10 cellular contexts compared by ENCODE assay signal in the genomic region with DNA sequence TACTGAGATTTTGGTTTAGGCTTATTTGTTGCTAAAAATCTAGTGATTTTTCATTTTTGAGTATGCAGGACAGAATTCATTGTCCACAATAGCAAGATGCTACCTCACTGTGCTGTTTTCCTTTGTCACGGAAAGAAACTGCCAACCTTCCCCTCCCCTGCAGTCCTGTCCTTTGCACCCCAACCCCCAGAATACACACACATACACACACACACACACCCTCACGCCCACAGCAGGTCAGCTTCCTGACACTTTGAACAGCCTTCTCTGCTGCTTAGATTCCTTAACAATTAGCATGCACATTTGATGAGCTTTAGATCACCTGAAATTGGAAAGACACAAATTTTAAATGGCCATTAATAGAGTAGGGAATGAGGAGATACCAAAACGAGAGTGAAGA. TPM values are rescaled to one million over a fixed set of nuclear protein-coding genes. Genes with fewer than 3 reads are reported as not detected.
"Had no signal": no experiment of that assay in that cellular context is flagged by ENCODE, and none has a peak within 500 bp of the region (broad histone marks: within the 10 kb centered on the region; RNA-seq: fewer than 3 reads in every experiment).

No MANE protein-coding gene starts in this region.

- H3K27ac ChIP-seq: GM23248 had no signal

- H3K9me3 Mint-ChIP-seq: IgD-negative memory B cell had no signal

- H3K9me3 ChIP-seq: HAP-1 had no signal

- H3K27me3 Mint-ChIP-seq: IgD-negative memory B cell had no signal

- H3K4me3 Mint-ChIP-seq: IgD-negative memory B cell had no signal

- H3K36me3 ChIP-seq: HAP-1 had no signal

- DNase-seq: GM23248, GOT3, H7, KBM-7 had no signal

- FAIRE-seq: HTR-8/SVneo had no signal

- H3K9ac ChIP-seq: GM23248 had no signal

- H2AFZ ChIP-seq: GM23248 had no signal

- ATAC-seq: HCT116 had no signal

- H3K36me3 Mint-ChIP-seq: IgD-negative memory B cell had no signal

- H3K4me3 ChIP-seq: GM23248, HAP-1 had no signal

RNA-seq across cellular contexts. Expression of a gene that starts 32.1 kb away (rescaled TPM):
- total RNA-seq: GM23248, H4, HT-29 had no signal
- polyA plus RNA-seq: GM23248 had no signal
